Comparison of ENCODE assay signal across 1 cellular context in genomic region chr5:79200573-79201183, GRCh38.
TF ChIP-seq lines count a peak whose summit lies in the region.

No MANE protein-coding gene starts in this region.

TF ChIP-seq in GM23338, 12 proteins besides CTCF, POLR2A, EP300 and RAD21 (continued from another document):
- TF ChIP-seq ZNF462 (CRISPR knock-in tag; IDR thresholded peaks at IDR 0.05): no peak
- TF ChIP-seq REST (IDR thresholded peaks at IDR 0.05; ENCODE audit: unreplicated experiment): no peak
- no peak for TF ChIP-seq CREB1 (CRISPR knock-in tag; IDR thresholded peaks at IDR 0.05; ENCODE audit: low read depth)
- TF ChIP-seq ZNF114 (CRISPR knock-in tag; IDR thresholded peaks at IDR 0.05): no peak
- TF ChIP-seq STAT1 (IDR thresholded peaks at IDR 0.05; ENCODE audit: unreplicated experiment): no peak
